Comparison of ENCODE assay signal across 8 cellular contexts in the genomic region with DNA sequence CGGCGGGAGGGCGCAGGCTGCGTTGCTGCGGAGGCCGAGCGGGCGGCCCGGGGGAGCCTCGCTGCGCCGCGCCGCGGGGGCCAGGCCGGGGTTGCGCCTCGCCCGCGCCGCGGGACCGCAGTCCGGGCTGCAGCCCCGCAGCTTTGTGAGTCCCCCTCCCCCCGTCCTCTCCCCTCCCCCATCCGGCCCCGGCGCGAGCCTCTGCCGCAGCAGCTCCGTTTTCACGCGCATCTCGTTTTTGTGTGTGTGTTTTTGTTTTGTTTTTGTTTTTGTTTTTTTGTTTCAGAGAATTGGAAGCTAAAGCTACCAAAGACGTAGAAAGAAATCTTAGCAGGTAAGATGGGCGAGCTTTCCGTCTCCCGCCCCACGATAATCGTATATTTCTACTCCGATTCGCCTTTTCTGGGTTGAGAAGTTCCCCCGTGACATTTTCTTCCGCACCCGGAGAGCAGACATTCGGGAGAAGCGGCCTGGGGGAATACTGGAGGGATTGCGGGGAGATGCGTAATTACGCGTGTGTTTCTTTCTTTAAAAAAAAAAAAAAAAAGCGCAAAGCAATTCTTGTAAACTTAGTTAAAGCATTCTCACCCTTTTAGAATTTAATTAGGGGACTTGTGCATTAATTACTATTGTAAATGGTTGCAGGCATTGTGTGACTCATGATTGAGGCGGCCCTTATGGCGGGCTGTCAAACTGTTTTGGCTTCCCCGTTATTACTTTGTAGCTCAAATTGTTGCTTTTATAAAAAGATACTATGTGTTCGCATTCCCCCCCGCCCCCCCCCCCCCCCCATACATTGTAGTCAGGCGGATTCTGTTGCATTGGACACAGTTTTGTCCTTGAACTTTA. TPM values are rescaled to one million over a fixed set of nuclear protein-coding genes. Genes with fewer than 3 reads are reported as not detected.
DNase-seq lines count a peak whose midpoint lies in the region; ATAC-seq, FAIRE-seq and TF ChIP-seq lines count a peak whose summit lies in the region.

No MANE protein-coding gene starts in this region.

- H2BK5ac ChIP-seq in H1 (ENCODE audit: low read depth, low read length): peak overlapping the region; percentile 82

- peaks cover 1 to 10% of the 10 kb centered on the region in 2 experiments for H4K20me1 ChIP-seq in H1 (replicated peaks in 1 of 2; ENCODE audit: control insufficient read depth in 1 of 2, insufficient read depth in 2 of 2, low read length in 2 of 2)

- no peaks in the 10 kb centered on the region for H3K23me2 ChIP-seq in H1 (ENCODE audit: low read depth, low read length)

- no peaks in the 10 kb centered on the region for H3K9me3 Mint-ChIP-seq in activated CD4-positive, alpha-beta T cell treated with anti-CD3 and anti-CD28 coated beads, Interleukin-2, amount 10 ng/mL, durations not matched to agents 7 days and 5 days

- 3% methylated on average over 31 of the region's 59 CpGs; no CpG with 5 or more reads in 1 of the 2 experiments for WGBS in H1 (ENCODE audit: extremely low coverage in 1 of 2, insufficient coverage in 1 of 2, insufficient read length in 1 of 2, insufficient replicate concordance in 2 of 2, low coverage in 1 of 2, low lambda C conversion rate in 2 of 2, missing lambda C conversion rate in 1 of 2), 2 experiments
- 1% methylated on average over 38 to 57 of the region's 59 CpGs for WGBS in testis, 2 donors

- no peaks in the 10 kb centered on the region for H3K79me1 ChIP-seq in H1 (ENCODE audit: low read depth, low read length)

- no peak overlapping the region for H2BK12ac ChIP-seq in H1 (ENCODE audit: low read depth, low read length)

- H3K79me2 ChIP-seq in H1 (ENCODE audit: control insufficient read depth in 1 of 2, insufficient read depth in 2 of 2, low read length in 2 of 2): peaks cover 32 to 57% of the 10 kb centered on the region in 2 experiments

- peak overlapping the region; percentile 99 for H3K27ac Mint-ChIP-seq in activated CD4-positive, alpha-beta T cell treated with anti-CD3 and anti-CD28 coated beads, Interleukin-2, amount 10 ng/mL, durations not matched to agents 7 days and 5 days

- no peak for ATAC-seq in HG03097 (IDR thresholded peaks at IDR 0.05; ENCODE audit: low FRiP score, unreplicated experiment)

- H3K4me3 ChIP-seq in HUES48 (ENCODE audit: low read depth, low read length) (peak overlapping the region; percentile 94), H1 (ENCODE audit: extremely low read depth in 1 of 4, insufficient read depth in 2 of 4, low read depth in 3 of 4, low read length in 4 of 4) (peak overlapping the region; percentile 91 to 100 (median 99)), mucosa of rectum (ENCODE audit: low read length in 2 of 2) (peak overlapping the region; percentile 88 to 90), testis (peak overlapping the region; percentile 67 to 88)

- peaks cover 34% of the 10 kb centered on the region for H3K36me3 Mint-ChIP-seq in activated CD4-positive, alpha-beta T cell treated with anti-CD3 and anti-CD28 coated beads, Interleukin-2, amount 10 ng/mL, durations not matched to agents 7 days and 5 days (ENCODE audit: low read depth)

- H3K56ac ChIP-seq in H1 (replicated peaks; ENCODE audit: insufficient read length, low read depth, low read length): peak overlapping the region; percentile 75

- peak overlapping the region; percentile 85; the same call in 1 of the 2 replicates for H3K18ac ChIP-seq in H1 (ENCODE audit: extremely low read depth, low read length)

- no peak overlapping the region for H2AFZ ChIP-seq in H1 (ENCODE audit: low read length)

- intact Hi-C loops in testis (cut with DNase I; ENCODE audit: low total_unique reads): no loop called here

- H3K36me3 ChIP-seq in HUES48 (ENCODE audit: control insufficient read depth, insufficient read depth, low read length) (peaks cover 34% of the 10 kb centered on the region), H1 (ENCODE audit: control insufficient read depth in 2 of 4, insufficient read depth in 4 of 4, low read length in 3 of 4) (peaks cover 0 to 32% (median 5%) of the 10 kb centered on the region in 4 experiments; a peak in 4 of 8 replicates), mucosa of rectum (ENCODE audit: control insufficient read depth in 2 of 2, insufficient read depth in 2 of 2, low read length in 2 of 2) (peaks cover 11 to 13% of the 10 kb centered on the region in 2 donors), testis (ENCODE audit: low read depth, missing control alignments) (no peaks in the 10 kb centered on the region)

- no peak overlapping the region for H3K4ac ChIP-seq in H1 (replicated peaks; ENCODE audit: insufficient read length, low read depth, low read length)

- peaks cover 46% of the 10 kb centered on the region for H3K4me1 Mint-ChIP-seq in activated CD4-positive, alpha-beta T cell treated with anti-CD3 and anti-CD28 coated beads, Interleukin-2, amount 10 ng/mL, durations not matched to agents 7 days and 5 days

- H3K14ac ChIP-seq in H1 (ENCODE audit: insufficient read length): no peak overlapping the region

- peak overlapping the region; percentile 99 for H4K5ac ChIP-seq in H1 (ENCODE audit: insufficient read length, low read depth, low read length)

- peak overlapping the region; percentile 63 to 87 for H3K4me2 ChIP-seq in H1 (ENCODE audit: insufficient read depth in 1 of 2, low read depth in 2 of 2, low read length in 2 of 2)

- H4K8ac ChIP-seq in H1 (ENCODE audit: extremely low read depth, insufficient read depth, low read length): peak overlapping the region; percentile 97; the same call in 1 of the 2 replicates

- FAIRE-seq in H1 (lab: Jason Lieb, UNC): no peak

- no peak overlapping the region for H3K23ac ChIP-seq in H1 (ENCODE audit: insufficient read length)

- H4K91ac ChIP-seq in H1 (replicated peaks; ENCODE audit: insufficient read length, low read length): peak overlapping the region; percentile 62

- DNase-seq in NCI-H82 (lab: John Stamatoyannopoulos, UW) (peak; percentile 42), NCI-H82 treated with DMSO at 0.1 percent for 48 hours (lab: John Stamatoyannopoulos, UW; ENCODE audit: unreplicated experiment) (no peak), H1 (ENCODE audit: low read depth in 1 of 2, low spot score in 2 of 2) (no peak), testis (peak; percentile 83)
- peak; percentile 44 for DNase-seq in activated CD4-positive, alpha-beta T cell treated with anti-CD3 and anti-CD28 coated beads, Interleukin-2, amount 10 ng/mL, durations not matched to agents 7 days and 5 days

- CTCF ChIA-PET in activated CD4-positive, alpha-beta T cell treated with anti-CD3 and anti-CD28 coated beads, Interleukin-2, amount 10 ng/mL, durations not matched to agents 7 days and 5 days (lab: Charles Lee): interaction anchor here (0.6 to 1.6 kb wide), 4 partner anchors 19 to 205 kb away, joined by 3 to 5 read pairs (median 4); no protein-coding TSS in a partner anchor
- CTCF ChIA-PET in H1 (lab: Charles Lee; ENCODE audit: partially characterized antibody): interaction anchor here (0.6 to 1.1 kb wide), 2 partner anchors 10 to 212 kb away, joined by 3 read pairs; no protein-coding TSS in a partner anchor

- H3K4me1 ChIP-seq in HUES48 (ENCODE audit: control insufficient read depth, insufficient read depth, low read length) (peaks cover 43% of the 10 kb centered on the region), H1 (replicated peaks in 1 of 4; ENCODE audit: control insufficient read depth in 3 of 4, insufficient read depth in 4 of 4, low read length in 3 of 4) (peaks cover 0 to 18% (median 14%) of the 10 kb centered on the region in 4 experiments; a peak in 5 of 7 replicates), mucosa of rectum (ENCODE audit: control insufficient read depth in 2 of 2, insufficient read depth in 2 of 2, low read length in 2 of 2) (peaks cover 14 to 24% of the 10 kb centered on the region in 2 donors), testis (peaks cover 42% of the 10 kb centered on the region)

- no peaks in the 10 kb centered on the region for H3K27me3 ChIP-seq in HUES48 (ENCODE audit: control insufficient read depth, insufficient read depth, low read length)
- H3K27me3 ChIP-seq in H1 (replicated peaks in 1 of 4; ENCODE audit: control insufficient read depth in 3 of 4, extremely low read depth in 1 of 4, insufficient read depth in 3 of 4, low read length in 3 of 4): no peaks in the 10 kb centered on the region
- no peaks in the 10 kb centered on the region for H3K27me3 ChIP-seq in mucosa of rectum (ENCODE audit: control insufficient read depth in 2 of 2, insufficient read depth in 2 of 2, low read length in 2 of 2)
- no peaks in the 10 kb centered on the region for H3K27me3 ChIP-seq in testis

- no peaks in the 10 kb centered on the region for H3K9me3 ChIP-seq in HUES48 (ENCODE audit: control insufficient read depth, insufficient read depth, low read length)
- no peaks in the 10 kb centered on the region for H3K9me3 ChIP-seq in H1 (ENCODE audit: insufficient read depth in 2 of 2, low read depth in 1 of 2, low read length in 1 of 2)
- no peaks in the 10 kb centered on the region for H3K9me3 ChIP-seq in mucosa of rectum (ENCODE audit: control insufficient read depth in 2 of 2, low read length in 2 of 2)
- H3K9me3 ChIP-seq in testis: no peaks in the 10 kb centered on the region

- no peak overlapping the region for H2BK15ac ChIP-seq in H1 (ENCODE audit: low read length)

- TF ChIP-seq CTCF in H1 (IDR thresholded peaks at IDR 0.05; ENCODE audit: control extremely low read depth in 1 of 3, insufficient read depth in 1 of 3, low read depth in 1 of 3, low read length in 3 of 3): no peak
- no peak for TF ChIP-seq CTCF in testis (IDR thresholded peaks at IDR 0.05)

- peak overlapping the region; percentile 55 for H2BK120ac ChIP-seq in H1 (replicated peaks; ENCODE audit: low read depth, low read length)

- no peak for TF ChIP-seq RAD21 in H1 (IDR thresholded peaks at IDR 0.05 in 1 of 2, conservative IDR thresholded peaks at IDR 0.05 in 1 of 2; ENCODE audit: low read depth in 2 of 2, low read length in 2 of 2)

- TF ChIP-seq POLR2A in H1 (IDR thresholded peaks at IDR 0.05; ENCODE audit: control extremely low read depth in 1 of 2, low read depth in 2 of 2, low read length in 2 of 2) (no peak), testis (IDR thresholded peaks at IDR 0.05) (no peak)

- peak overlapping the region; percentile 97 for H3K9ac ChIP-seq in HUES48 (ENCODE audit: low read depth, low read length)
- H3K9ac ChIP-seq in H1 (replicated peaks in 1 of 4; ENCODE audit: extremely low read depth in 1 of 4, low read depth in 3 of 4, low read length in 3 of 4): peak overlapping the region; percentile 77 to 98 (median 91)
- peak overlapping the region; percentile 70 to 76 for H3K9ac ChIP-seq in mucosa of rectum (ENCODE audit: low read depth in 1 of 2, low read length in 2 of 2)

- H3K4me3 Mint-ChIP-seq in activated CD4-positive, alpha-beta T cell treated with anti-CD3 and anti-CD28 coated beads, Interleukin-2, amount 10 ng/mL, durations not matched to agents 7 days and 5 days: peak overlapping the region; percentile 95

- no peak overlapping the region for H2BK20ac ChIP-seq in H1 (ENCODE audit: low read length)

- peak overlapping the region; percentile 97 for H3K27ac ChIP-seq in HUES48 (ENCODE audit: low read depth, low read length)
- peak overlapping the region; percentile 86 for H3K27ac ChIP-seq in H1 (ENCODE audit: low read depth, low read length)
- peak overlapping the region; percentile 90 to 93 for H3K27ac ChIP-seq in mucosa of rectum (ENCODE audit: low read depth in 2 of 2, low read length in 2 of 2)
- H3K27ac ChIP-seq in testis: peak overlapping the region; percentile 80 to 91

- H2AK5ac ChIP-seq in H1 (ENCODE audit: low read depth, low read length): no peak overlapping the region

- POLR2A ChIA-PET in activated CD4-positive, alpha-beta T cell treated with anti-CD3 and anti-CD28 coated beads, Interleukin-2, amount 10 ng/mL, durations not matched to agents 7 days and 5 days (lab: Charles Lee): interaction anchor here (0.6 to 1.2 kb wide), 3 partner anchors 29 to 318 kb away, joined by 3 to 4 read pairs (median 3); no protein-coding TSS in a partner anchor
- POLR2A ChIA-PET in H1 (lab: Charles Lee; ENCODE audit: partially characterized antibody): interaction anchor here (0.7 to 6.7 kb wide), 14 partner anchors 10 to 191 kb away, joined by 3 to 71 read pairs (median 4); a partner anchor contains a TSS

- H3K27me3 Mint-ChIP-seq in activated CD4-positive, alpha-beta T cell treated with anti-CD3 and anti-CD28 coated beads, Interleukin-2, amount 10 ng/mL, durations not matched to agents 7 days and 5 days: peaks cover 2% of the 10 kb centered on the region

- TF ChIP-seq EP300 in H1 (IDR thresholded peaks at IDR 0.05; ENCODE audit: borderline replicate concordance in 1 of 2, low read depth in 2 of 2, low read length in 2 of 2): no peak

RNA-seq across cellular contexts. Expression of a gene that starts 0.7 kb away (rescaled TPM):
- 10 to 100 TPM; 47.4 to 49.3 TPM for total RNA-seq in activated CD4-positive, alpha-beta T cell treated with anti-CD3 and anti-CD28 coated beads, Interleukin-2, amount 10 ng/mL, durations not matched to agents 7 days and 5 days
- total RNA-seq in H1 (2021; fragmentation: NEBNext Ultra II Directional; extraction: Animal tissue kit (Norgen Biotek cat#: 25700)): 97.9 and 103 TPM in 2 replicates
- polyA plus RNA-seq in H1 (2011; rRNA removed) (65.0 and 67.6 TPM in 2 replicates), testis (ENCODE audit: insufficient read depth, low read depth, low replicate concordance) (32.3 TPM)
- polyA plus RNA-seq in H1 (2011; cell fraction: cytosol; rRNA removed): 74.8 TPM
- polyA plus RNA-seq in H1 (2011; cell fraction: nucleus; rRNA removed): 186 TPM
- 51.1 to 67.7 TPM (median 61.2 TPM) in 4 replicates for polyA plus RNA-seq in H1 (2012, experiment 1 of 2)
- polyA plus RNA-seq in H1 (2012, experiment 2 of 2): 2.5 TPM
- polyA plus RNA-seq in H1 (2013, experiment 1 of 2): 55.0 TPM
- 52.2 TPM for polyA plus RNA-seq in H1 (2013, experiment 2 of 2)
- polyA minus RNA-seq in H1 (2011; rRNA and poly(A)+ RNA removed): 184 and 199 TPM in 2 replicates
- polyA minus RNA-seq in H1 (2011; cell fraction: cytosol; rRNA and poly(A)+ RNA removed): 59.4 TPM
- polyA minus RNA-seq in H1 (2011; cell fraction: nucleus; rRNA and poly(A)+ RNA removed): 219 TPM
- 100 to 1,000 TPM in 1 of 2 donors, 10 to 100 TPM in 1; 94.1 to 103 TPM for total RNA-seq in testis

Comparison
In these comparisons a context has a peak if more than half of its experiments do, and no peak if none do; other contexts are left out.
1. DNase-seq: peak in NCI-H82 (single experiment), activated CD4-positive, alpha-beta T cell treated with anti-CD3 and anti-CD28 coated beads, Interleukin-2, amount 10 ng/mL, durations not matched to agents 7 days and 5 days (single experiment) and testis (single experiment); none in NCI-H82 treated with DMSO at 0.1 percent for 48 hours (single experiment) and H1 (0 of 2).
2. Peak in every context shown above with its lines, with median percentiles within 50 percentile points of each other: H3K27ac ChIP-seq, H3K4me3 ChIP-seq and H3K9ac ChIP-seq.